Comparison of ENCODE assay signal across 16 cellular contexts in the genomic region with DNA sequence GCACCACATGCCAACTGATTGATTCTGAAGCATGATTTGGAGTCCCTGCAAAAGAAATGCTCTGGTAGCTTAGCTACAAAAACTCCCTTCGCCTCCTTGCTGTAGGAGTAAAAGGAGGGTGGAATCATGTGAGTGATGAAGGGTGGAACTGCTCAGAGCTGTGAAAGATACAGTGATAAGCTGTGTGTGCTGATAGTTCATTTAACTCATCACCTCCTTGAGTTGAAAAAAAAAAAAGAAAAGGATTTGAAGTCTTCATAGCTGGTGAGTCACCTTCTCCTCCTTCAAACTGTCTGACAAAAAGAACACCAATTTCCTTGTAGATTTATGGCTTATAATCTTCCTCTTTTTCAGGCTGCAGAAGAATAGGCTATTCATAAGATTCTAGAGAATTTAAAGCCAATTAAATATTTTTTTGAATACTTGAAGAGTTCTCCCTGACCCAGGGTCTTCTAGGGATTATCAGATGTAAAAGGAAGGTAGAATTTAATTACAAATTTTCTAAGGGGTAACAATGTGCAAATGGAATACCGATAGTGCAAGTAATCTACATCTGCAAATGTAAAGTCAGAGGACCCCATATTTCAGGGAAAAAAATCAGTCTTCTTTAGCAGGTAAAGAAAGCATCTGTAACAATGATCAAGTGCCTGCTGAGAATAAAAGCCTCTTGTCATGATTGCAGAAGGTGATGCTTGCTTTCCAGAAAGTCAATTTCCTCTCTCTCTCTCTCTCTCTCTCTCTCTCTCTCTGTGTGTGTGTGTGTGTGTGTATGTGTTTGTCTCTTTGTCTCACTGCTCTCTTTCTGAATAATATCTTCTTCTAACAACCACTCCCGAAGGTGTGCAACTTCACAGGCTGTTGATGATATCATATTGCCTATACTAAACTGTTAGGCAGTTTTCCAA.
DNase-seq lines count a peak whose midpoint lies in the region; TF ChIP-seq lines count a peak whose summit lies in the region.
"Had no signal": no experiment of that assay in that cellular context is flagged by ENCODE, and none has a peak within 500 bp of the region (broad histone marks: within the 10 kb centered on the region; RNA-seq: fewer than 3 reads in every experiment).

No MANE protein-coding gene starts in this region.

- H3K36me3 Mint-ChIP-seq in activated T-helper 2 cell treated with anti-CD3 and anti-CD28 coated beads, Interferon-gamma antibody, Interleukin-2, Interleukin-4, amounts not matched to agents 10 μg/mL and 5 μg/mL and 100 μg/mL, durations not matched to agents 14 hours and 24 hours and 36 hours (ENCODE audit: low read depth): no peaks in the 10 kb centered on the region
- no peaks in the 10 kb centered on the region for H3K36me3 Mint-ChIP-seq in mesothelial cell of epicardium

- DNase-seq in AG10803 (ENCODE audit: low read depth) (peak; percentile 35), M059J (ENCODE audit: low read depth) (peak; percentile 78), head of caudate nucleus (peak in 23 of 42 donors; percentile 6 to 77 (median 39)), GM19238 (ENCODE audit: insufficient read length, low spot score) (no peak), hepatic stellate cell (ENCODE audit: low spot score) (no peak), NCI-H1930 (lab: John Stamatoyannopoulos, UW) (no peak), mesothelial cell of epicardium (ENCODE audit: low spot score in 2 of 2, unreplicated experiment in 2 of 2) (no peak)
- no peak for DNase-seq in activated T-helper 2 cell treated with anti-CD3 and anti-CD28 coated beads, Interferon-gamma antibody, Interleukin-2, Interleukin-4, amounts not matched to agents 10 μg/mL and 5 μg/mL and 100 μg/mL, durations not matched to agents 14 hours and 24 hours and 36 hours (ENCODE audit: low spot score)
- DNase-seq: activated CD8-positive, alpha-beta T cell treated with anti-CD3 and anti-CD28 coated beads for 36 hours; central memory CD4-positive, alpha-beta T cell; erythroblast; NCI-H2171 treated with DMSO at 0.1 percent for 48 hours; stimulated activated CD4-positive, alpha-beta T cell treated with anti-CD3 and anti-CD28 coated beads, Interleukin-2, amount 100 ng/mL, for 24 hours; T-helper 9 cell had no signal

- no peak overlapping the region for H3K4me3 ChIP-seq in AG10803 (ENCODE audit: low read length)
- H3K4me3 ChIP-seq: GM12878, vagina had no signal

- TF ChIP-seq CTCF in AG10803 (conservative IDR thresholded peaks at IDR 0.05; ENCODE audit: low read length) (no peak), mesothelial cell of epicardium (IDR thresholded peaks at IDR 0.05; ENCODE audit: unreplicated experiment) (no peak)

- no peaks in the 10 kb centered on the region for H3K9me3 Mint-ChIP-seq in activated T-helper 2 cell treated with anti-CD3 and anti-CD28 coated beads, Interferon-gamma antibody, Interleukin-2, Interleukin-4, amounts not matched to agents 10 μg/mL and 5 μg/mL and 100 μg/mL, durations not matched to agents 14 hours and 24 hours and 36 hours
- peaks cover 6% of the 10 kb centered on the region for H3K9me3 Mint-ChIP-seq in mesothelial cell of epicardium
- H3K9me3 Mint-ChIP-seq: activated CD8-positive, alpha-beta T cell treated with anti-CD3 and anti-CD28 coated beads for 36 hours had no signal

- H3K27ac Mint-ChIP-seq in activated T-helper 2 cell treated with anti-CD3 and anti-CD28 coated beads, Interferon-gamma antibody, Interleukin-2, Interleukin-4, amounts not matched to agents 10 μg/mL and 5 μg/mL and 100 μg/mL, durations not matched to agents 14 hours and 24 hours and 36 hours: peak overlapping the region; percentile 26
- H3K27ac Mint-ChIP-seq in mesothelial cell of epicardium: no peak overlapping the region
- H3K27ac Mint-ChIP-seq: activated CD8-positive, alpha-beta T cell treated with anti-CD3 and anti-CD28 coated beads for 36 hours had no signal

- peaks cover 10% of the 10 kb centered on the region for H3K4me1 Mint-ChIP-seq in activated T-helper 2 cell treated with anti-CD3 and anti-CD28 coated beads, Interferon-gamma antibody, Interleukin-2, Interleukin-4, amounts not matched to agents 10 μg/mL and 5 μg/mL and 100 μg/mL, durations not matched to agents 14 hours and 24 hours and 36 hours (ENCODE audit: low read depth)
- H3K4me1 Mint-ChIP-seq in mesothelial cell of epicardium: peaks cover 2% of the 10 kb centered on the region

- no peaks in the 10 kb centered on the region for H3K27me3 Mint-ChIP-seq in activated T-helper 2 cell treated with anti-CD3 and anti-CD28 coated beads, Interferon-gamma antibody, Interleukin-2, Interleukin-4, amounts not matched to agents 10 μg/mL and 5 μg/mL and 100 μg/mL, durations not matched to agents 14 hours and 24 hours and 36 hours (ENCODE audit: low read depth)
- peaks cover 5% of the 10 kb centered on the region for H3K27me3 Mint-ChIP-seq in mesothelial cell of epicardium (ENCODE audit: low read depth)
- H3K27me3 Mint-ChIP-seq: activated CD8-positive, alpha-beta T cell treated with anti-CD3 and anti-CD28 coated beads for 36 hours had no signal

- no peak overlapping the region for H3K4me3 Mint-ChIP-seq in activated T-helper 2 cell treated with anti-CD3 and anti-CD28 coated beads, Interferon-gamma antibody, Interleukin-2, Interleukin-4, amounts not matched to agents 10 μg/mL and 5 μg/mL and 100 μg/mL, durations not matched to agents 14 hours and 24 hours and 36 hours (ENCODE audit: low read depth)
- no peak overlapping the region for H3K4me3 Mint-ChIP-seq in mesothelial cell of epicardium
- H3K4me3 Mint-ChIP-seq: activated CD8-positive, alpha-beta T cell treated with anti-CD3 and anti-CD28 coated beads for 36 hours had no signal

- intact Hi-C loops in activated T-helper 2 cell treated with anti-CD3 and anti-CD28 coated beads, Interferon-gamma antibody, Interleukin-2, Interleukin-4, amounts not matched to agents 10 μg/mL and 5 μg/mL and 100 μg/mL, durations not matched to agents 14 hours and 24 hours and 36 hours (cut with micrococcal nuclease): no loop called here
- intact Hi-C loops in head of caudate nucleus (cut with DNase I): no loop called here

Comparison
In these comparisons a context has a peak if more than half of its experiments do, and no peak if none do; other contexts are left out.
1. DNase-seq: peak in AG10803 (single experiment), M059J (single experiment) and head of caudate nucleus (23 of 42); none in activated T-helper 2 cell treated with anti-CD3 and anti-CD28 coated beads, Interferon-gamma antibody, Interleukin-2, Interleukin-4, amounts not matched to agents 10 μg/mL and 5 μg/mL and 100 μg/mL, durations not matched to agents 14 hours and 24 hours and 36 hours (single experiment), GM19238 (single experiment), hepatic stellate cell (single experiment), NCI-H1930 (0 of 2) and mesothelial cell of epicardium (0 of 2).